Comparison of ENCODE assay signal across 24 cellular contexts in genomic region chr10:74953214-74953613, GRCh38.
DNase-seq lines count a peak whose midpoint lies in the region; ATAC-seq and TF ChIP-seq lines count a peak whose summit lies in the region.
"Had no signal": no experiment of that assay in that cellular context is flagged by ENCODE, and none has a peak within 500 bp of the region (broad histone marks: within the 10 kb centered on the region; RNA-seq: fewer than 3 reads in every experiment).

No MANE protein-coding gene starts in this region.

- no peaks in the 10 kb centered on the region for H3K27me3 Mint-ChIP-seq in CD4-positive, alpha-beta T cell
- H3K27me3 Mint-ChIP-seq: activated CD8-positive, alpha-beta memory T cell treated with anti-CD3 and anti-CD28 coated beads, Interleukin-2, amount 10 ng/mL, durations not matched to agents 7 days and 5 days had no signal

- no peaks in the 10 kb centered on the region for H3K36me3 Mint-ChIP-seq in CD4-positive, alpha-beta T cell (ENCODE audit: low read depth)

- peaks cover 71% of the 10 kb centered on the region for H3K4me1 Mint-ChIP-seq in CD4-positive, alpha-beta T cell (ENCODE audit: low read depth)

- H3K4me3 Mint-ChIP-seq in CD4-positive, alpha-beta T cell, result no peak overlapping the region
- H3K4me3 Mint-ChIP-seq: activated CD8-positive, alpha-beta memory T cell treated with anti-CD3 and anti-CD28 coated beads, Interleukin-2, amount 10 ng/mL, durations not matched to agents 7 days and 5 days; T-helper 1 cell treated with Interleukin-12 subunit alpha and Interleukin-12 subunit beta and Interleukin-4 antibody, amounts not matched to agents 30 μg/mL and 1 μg/mL, for 36 hours had no signal

- TF ChIP-seq EP300 in suprapubic skin (IDR thresholded peaks at IDR 0.05), result no peak

- H3K36me3 ChIP-seq in suprapubic skin (no peaks in the 10 kb centered on the region), adrenal gland (replicated peaks in 1 of 2) (no peaks in the 10 kb centered on the region)

- POLR2A ChIA-PET in CD4-positive, alpha-beta T cell (lab: Charles Lee), result no interaction called here

- H3K9me3 ChIP-seq in CD4-positive, alpha-beta T cell (ENCODE audit: control insufficient read depth, low read length), result no peaks in the 10 kb centered on the region
- no peaks in the 10 kb centered on the region for H3K9me3 ChIP-seq in suprapubic skin
- no peaks in the 10 kb centered on the region for H3K9me3 ChIP-seq in adrenal gland (replicated peaks in 1 of 3)
- H3K9me3 ChIP-seq: SK-N-SH had no signal

- no peaks in the 10 kb centered on the region for H3K27me3 ChIP-seq in CD4-positive, alpha-beta T cell (ENCODE audit: control insufficient read depth, insufficient read depth, low read length)
- H3K27me3 ChIP-seq in suprapubic skin (no peaks in the 10 kb centered on the region), adrenal gland (no peaks in the 10 kb centered on the region)
- H3K27me3 ChIP-seq: dorsolateral prefrontal cortex had no signal

- TF ChIP-seq CTCF in CD4-positive, alpha-beta T cell (IDR thresholded peaks at IDR 0.05), result no peak
- TF ChIP-seq CTCF in suprapubic skin (IDR thresholded peaks at IDR 0.05) (no peak), adrenal gland (IDR thresholded peaks at IDR 0.05) (no peak)

- H3K27ac Mint-ChIP-seq in CD4-positive, alpha-beta T cell, result peak overlapping the region; percentile 52
- H3K27ac Mint-ChIP-seq: activated CD8-positive, alpha-beta memory T cell treated with anti-CD3 and anti-CD28 coated beads, Interleukin-2, amount 10 ng/mL, durations not matched to agents 7 days and 5 days; T-helper 1 cell treated with Interleukin-12 subunit alpha and Interleukin-12 subunit beta and Interleukin-4 antibody, amounts not matched to agents 30 μg/mL and 1 μg/mL, for 36 hours had no signal

- intact Hi-C loops in CD4-positive, alpha-beta T cell (cut with DNase I, micrococcal nuclease), result no loop called here
- intact Hi-C loops in adrenal gland (cut with DNase I), result no loop called here

- H3K4me1 ChIP-seq in suprapubic skin (peaks cover 23% of the 10 kb centered on the region), adrenal gland (replicated peaks in 1 of 2) (peaks cover 9 to 27% of the 10 kb centered on the region in 2 donors)

- H3K4me3 ChIP-seq in suprapubic skin (no peak overlapping the region), adrenal gland (no peak overlapping the region)
- H3K4me3 ChIP-seq: dorsolateral prefrontal cortex had no signal

- H3K9me3 Mint-ChIP-seq in CD4-positive, alpha-beta T cell, result no peaks in the 10 kb centered on the region
- H3K9me3 Mint-ChIP-seq: T-helper 1 cell treated with Interleukin-12 subunit alpha and Interleukin-12 subunit beta and Interleukin-4 antibody, amounts not matched to agents 30 μg/mL and 1 μg/mL, for 36 hours had no signal

- 62% methylated on average over 2 of the region's 2 CpGs for WGBS in suprapubic skin
- WGBS in adrenal gland, 4 donors, result 81 to 84% (median 83%) methylated on average over 2 of the region's 2 CpGs

- CTCF ChIA-PET in CD4-positive, alpha-beta T cell (lab: Charles Lee), result no interaction called here

- no peak for ATAC-seq in CD4-positive, alpha-beta T cell (ENCODE audit: poor library complexity)
- ATAC-seq: activated CD8-positive, alpha-beta memory T cell treated with anti-CD3 and anti-CD28 coated beads, Interleukin-2, amount 10 ng/mL, durations not matched to agents 7 days and 5 days; left cardiac atrium had no signal

- no peak for DNase-seq in CD4-positive, alpha-beta T cell
- DNase-seq in HT-29 (ENCODE audit: low spot score) (peak; percentile 19), foreskin melanocyte (peak; percentile 52), suprapubic skin (ENCODE audit: low spot score in 2 of 2) (no peak), adrenal gland (no peak), NCI-H1105 (lab: John Stamatoyannopoulos, UW) (no peak)
- no peak for DNase-seq in activated CD8-positive, alpha-beta memory T cell treated with anti-CD3 and anti-CD28 coated beads for 24 hours
- DNase-seq: activated CD4-positive, alpha-beta T cell treated with anti-CD3 and anti-CD28 coated beads, Interleukin-2, amount 50 U/mL, for 1 hour; activated CD4-positive, CD25-positive, alpha-beta regulatory T cell; activated CD8-positive, alpha-beta memory T cell treated with anti-CD3 and anti-CD28 coated beads, Interleukin-2, amount 10 ng/mL, durations not matched to agents 7 days and 5 days; activated T-cell treated with anti-CD3 and anti-CD28 coated beads, Interleukin-2, amount 50 U/mL, for 48 hours; amniotic stem cell; dorsolateral prefrontal cortex; hippocampal formation; KG1; left cardiac atrium; NCI-H1092 treated with DMSO at 0.1 percent for 48 hours; NCI-H2029 treated with DMSO at 0.1 percent for 48 hours; NCI-H526; NK-92 treated with Interleukin-12 subunit alpha and Interleukin-12 subunit beta, amount 100 ng/mL, for 24 hours; SK-N-SH; small intestine; stimulated activated naive CD4-positive, alpha-beta T cell treated with Interleukin-2 at 50 U/mL for 16 hours had no signal

- no peak for TF ChIP-seq POLR2A in suprapubic skin (IDR thresholded peaks at IDR 0.05)
- no peak for TF ChIP-seq POLR2A in adrenal gland (IDR thresholded peaks at IDR 0.05)

- H3K27ac ChIP-seq in CD4-positive, alpha-beta T cell (ENCODE audit: low read depth, low read length), result no peak overlapping the region
- H3K27ac ChIP-seq in suprapubic skin (peak overlapping the region; percentile 10), adrenal gland (no peak overlapping the region)
- H3K27ac ChIP-seq: dorsolateral prefrontal cortex had no signal

Comparison
In these comparisons a context has a peak if more than half of its experiments do, and no peak if none do; other contexts are left out.
1. DNase-seq: peak in HT-29 (single experiment) and foreskin melanocyte (single experiment); none in CD4-positive, alpha-beta T cell (0 of 10), suprapubic skin (0 of 2), activated CD8-positive, alpha-beta memory T cell treated with anti-CD3 and anti-CD28 coated beads for 24 hours (single experiment), adrenal gland (0 of 7) and NCI-H1105 (single experiment).